In genomic region chr5:131406076-131406475, GRCh38 we compare ENCODE assay signal across 1 cellular context.
TF ChIP-seq lines count a peak whose summit lies in the region.

No MANE protein-coding gene starts in this region.

TF ChIP-seq in WTC11, 78 proteins besides CTCF, POLR2A, EP300 and RAD21 (continued from another document):
- TF ChIP-seq MLX (CRISPR knock-in tag; IDR thresholded peaks at IDR 0.05) (no peak), ZBTB43 (CRISPR knock-in tag; IDR thresholded peaks at IDR 0.05) (no peak), IRF1 (CRISPR knock-in tag; IDR thresholded peaks at IDR 0.05) (no peak), ATF3 (CRISPR knock-in tag; conservative IDR thresholded peaks at IDR 0.05) (no peak), RORB (CRISPR knock-in tag; IDR thresholded peaks at IDR 0.05) (no peak), HMGA2 (CRISPR knock-in tag; IDR thresholded peaks at IDR 0.05) (no peak), PREB (CRISPR knock-in tag; IDR thresholded peaks at IDR 0.05; ENCODE audit: borderline replicate concordance) (no peak), E2F1 (CRISPR knock-in tag; IDR thresholded peaks at IDR 0.05) (no peak), MAX (CRISPR knock-in tag; IDR thresholded peaks at IDR 0.05) (no peak)
TF ChIP-seq in WTC11: peak in this region for 0.
